14 cellular contexts compared by ENCODE assay signal in genomic region chr6:157455731-157456523, GRCh38.
DNase-seq lines count a peak whose midpoint lies in the region; FAIRE-seq and TF ChIP-seq lines count a peak whose summit lies in the region.
"Had no signal": no experiment of that assay in that cellular context is flagged by ENCODE, and none has a peak within 500 bp of the region (broad histone marks: within the 10 kb centered on the region; RNA-seq: fewer than 3 reads in every experiment).

No MANE protein-coding gene starts in this region.

- H3K9me3 Mint-ChIP-seq in H9, result no peaks in the 10 kb centered on the region
- H3K9me3 Mint-ChIP-seq in activated CD4-positive, alpha-beta memory T cell treated with anti-CD3 and anti-CD28 coated beads for 36 hours, result no peaks in the 10 kb centered on the region

- TF ChIP-seq EP300 in stomach (IDR thresholded peaks at IDR 0.05), result no peak

- no peak overlapping the region for H3T11ph ChIP-seq in H9 (ENCODE audit: low read length)

- H3K36me3 ChIP-seq in prostate gland (no peaks in the 10 kb centered on the region), stomach (no peaks in the 10 kb centered on the region)

- no peaks in the 10 kb centered on the region for H4K20me1 ChIP-seq in H9 (ENCODE audit: control insufficient read depth, insufficient read depth, insufficient read length)

- H3K27me3 ChIP-seq in H9 (ENCODE audit: insufficient read depth, low read length) (no peaks in the 10 kb centered on the region), prostate gland (replicated peaks; ENCODE audit: insufficient read depth) (no peaks in the 10 kb centered on the region), stomach (no peaks in the 10 kb centered on the region)

- H2BK20ac ChIP-seq in H9 (ENCODE audit: low read depth, low read length, poor library complexity, severe bottlenecking), result no peak overlapping the region

- no peak overlapping the region for H2AFZ ChIP-seq in H9 (ENCODE audit: low read length)
- H2AFZ ChIP-seq: GM23248 had no signal

- H3K23ac ChIP-seq in H9 (ENCODE audit: insufficient read length, low read depth, low read length), result no peak overlapping the region

- H3K27ac ChIP-seq in H9 (ENCODE audit: insufficient read length, low read depth, low read length), result no peak overlapping the region
- H3K27ac ChIP-seq in prostate gland, result peak overlapping the region; percentile 16 to 26
- H3K27ac ChIP-seq in stomach, result no peak overlapping the region
- H3K27ac ChIP-seq: GM23248, VCaP had no signal

- H3K14ac ChIP-seq in H9 (ENCODE audit: insufficient read depth, low read length), result no peak overlapping the region; the same call in 1 of the 2 replicates

- TF ChIP-seq POLR2A in prostate gland (IDR thresholded peaks at IDR 0.05), result no peak
- TF ChIP-seq POLR2A in stomach (IDR thresholded peaks at IDR 0.05), result no peak

- no peak overlapping the region for H3K4me3 Mint-ChIP-seq in H9
- no peak overlapping the region for H3K4me3 Mint-ChIP-seq in activated CD4-positive, alpha-beta memory T cell treated with anti-CD3 and anti-CD28 coated beads for 36 hours

- no peak for FAIRE-seq in GM19239 (lab: Jason Lieb, UNC)
- FAIRE-seq: colon had no signal

- H4K91ac ChIP-seq in H9 (ENCODE audit: insufficient read length, low read depth, low read length), result no peak overlapping the region

- H2BK15ac ChIP-seq in H9 (ENCODE audit: low read depth, low read length), result 0 out of 2 replicates have a peak overlapping the region, but pooled peaks have one; percentile 83

- H3K27me3 Mint-ChIP-seq in H9 (ENCODE audit: low read depth), result no peaks in the 10 kb centered on the region
- H3K27me3 Mint-ChIP-seq in activated CD4-positive, alpha-beta memory T cell treated with anti-CD3 and anti-CD28 coated beads for 36 hours, result peaks cover 5% of the 10 kb centered on the region

- no peaks in the 10 kb centered on the region for H3K36me3 Mint-ChIP-seq in H9 (ENCODE audit: insufficient read depth in 1 of 3, low read depth in 3 of 3)
- H3K36me3 Mint-ChIP-seq in activated CD4-positive, alpha-beta memory T cell treated with anti-CD3 and anti-CD28 coated beads for 36 hours, result no peaks in the 10 kb centered on the region

- no peak overlapping the region for H2BK12ac ChIP-seq in H9 (ENCODE audit: insufficient read length, low read depth, low read length)

- H3K27ac Mint-ChIP-seq in H9, result peak overlapping the region; percentile 42 to 91 (median 67); a peak in 6 of 7 replicates
- peak overlapping the region; percentile 42 for H3K27ac Mint-ChIP-seq in activated CD4-positive, alpha-beta memory T cell treated with anti-CD3 and anti-CD28 coated beads for 36 hours

- DNase-seq in H9 (no peak), foreskin melanocyte (peak; percentile 98), prostate gland (ENCODE audit: low spot score) (no peak), stomach (no peak), GM19239 (ENCODE audit: insufficient read length, low spot score) (no peak)
- DNase-seq in activated CD4-positive, alpha-beta memory T cell treated with anti-CD3 and anti-CD28 coated beads for 36 hours, result no peak
- no peak for DNase-seq in stimulated activated CD4-positive, alpha-beta T cell treated with anti-CD3 and anti-CD28 coated beads, Interleukin-2, amount 100 ng/mL, for 24 hours
- DNase-seq: Calu3; GM23248; NCI-H1048; NCI-H510A; stimulated activated naive CD4-positive, alpha-beta T cell treated with Interleukin-2 at 50 U/mL for 16 hours had no signal

- H3K9ac ChIP-seq in H9 (ENCODE audit: extremely low read depth, insufficient read length, low read length), result peak overlapping the region; percentile 37
- H3K9ac ChIP-seq: GM23248 had no signal

- H3K9me3 ChIP-seq in H9 (ENCODE audit: control insufficient read depth, low read depth, low read length), result no peaks in the 10 kb centered on the region
- H3K9me3 ChIP-seq in prostate gland, result no peaks in the 10 kb centered on the region
- H3K9me3 ChIP-seq in stomach, result no peaks in the 10 kb centered on the region

- no peak overlapping the region for H3K56ac ChIP-seq in H9 (ENCODE audit: insufficient read length, low read depth, low read length)

- H3K4me2 ChIP-seq in H9 (ENCODE audit: insufficient read depth, insufficient read length, low read length), result no peak overlapping the region

- no peak overlapping the region for H3K4ac ChIP-seq in H9 (ENCODE audit: low read depth, low read length)

- POLR2A ChIA-PET in activated CD4-positive, alpha-beta memory T cell treated with anti-CD3 and anti-CD28 coated beads for 36 hours (lab: Charles Lee), result interaction anchor here (0.6 kb wide), 1 partner anchor 1198 kb away, joined by 5 read pairs; no protein-coding TSS in a partner anchor

- H4K5ac ChIP-seq in H9 (ENCODE audit: insufficient read length, low read depth, low read length), result no peak overlapping the region

- no peaks in the 10 kb centered on the region for H3K79me2 ChIP-seq in H9 (ENCODE audit: insufficient read depth, low read length)

- H3K4me3 ChIP-seq in prostate gland (no peak overlapping the region), stomach (no peak overlapping the region)
- H3K4me3 ChIP-seq: GM23248 had no signal

- CTCF ChIA-PET in activated CD4-positive, alpha-beta memory T cell treated with anti-CD3 and anti-CD28 coated beads for 36 hours (lab: Charles Lee), result no interaction called here

- H3K18ac ChIP-seq in H9 (ENCODE audit: insufficient read length, low read depth, low read length), result no peak overlapping the region

- no peak overlapping the region for H2AK5ac ChIP-seq in H9 (ENCODE audit: insufficient read length, low read length)

- H3K79me1 ChIP-seq in H9 (ENCODE audit: insufficient read depth, low read depth, low read length, poor library complexity, severe bottlenecking), result no peaks in the 10 kb centered on the region

- no peaks in the 10 kb centered on the region; the same call in 1 of the 2 replicates for H3K4me1 ChIP-seq in H9 (ENCODE audit: insufficient read depth, low read length)
- H3K4me1 ChIP-seq in prostate gland (replicated peaks), result peaks cover 7% of the 10 kb centered on the region
- peaks cover 5 to 7% (median 6%) of the 10 kb centered on the region in 4 donors for H3K4me1 ChIP-seq in stomach

- H2BK5ac ChIP-seq in H9 (ENCODE audit: insufficient read length, low read length), result no peak overlapping the region

- WGBS in H9 (ENCODE audit: extremely low coverage, insufficient read length, low lambda C conversion rate), result no CpG with 5 or more reads among the region's 25 CpGs
- WGBS in prostate gland, result 69% methylated on average over 25 of the region's 25 CpGs
- 82 to 88% (median 84%) methylated on average over 24 to 25 of the region's 25 CpGs for WGBS in stomach, 5 donors

- intact Hi-C loops in activated CD4-positive, alpha-beta memory T cell treated with anti-CD3 and anti-CD28 coated beads for 36 hours (cut with micrococcal nuclease), result no loop called here
- intact Hi-C loops in prostate gland (cut with DNase I) (no loop called here), stomach (cut with DNase I; ENCODE audit: low total_unique reads) (no loop called here)

- peaks cover 15% of the 10 kb centered on the region in 2 experiments for H3K4me1 Mint-ChIP-seq in H9
- peaks cover 26% of the 10 kb centered on the region for H3K4me1 Mint-ChIP-seq in activated CD4-positive, alpha-beta memory T cell treated with anti-CD3 and anti-CD28 coated beads for 36 hours (ENCODE audit: low read depth)

- H4K8ac ChIP-seq in H9 (replicated peaks; ENCODE audit: insufficient read length, low read depth, low read length), result peak overlapping the region; percentile 59

- TF ChIP-seq CTCF in H9 (conservative IDR thresholded peaks at IDR 0.05) (no peak), prostate gland (IDR thresholded peaks at IDR 0.05) (no peak), stomach (IDR thresholded peaks at IDR 0.05) (no peak)

- no peaks in the 10 kb centered on the region for H3K23me2 ChIP-seq in H9 (ENCODE audit: insufficient read length, low read depth, low read length, poor library complexity, severe bottlenecking)

- no peak overlapping the region for H2BK120ac ChIP-seq in H9 (ENCODE audit: low read depth, low read length, poor library complexity, severe bottlenecking)

Comparison
In these comparisons a context has a peak if more than half of its experiments do, and no peak if none do; other contexts are left out.
1. H3K27ac ChIP-seq: peak in prostate gland (2 of 2); none in H9 (single experiment) and stomach (0 of 5).